21 cellular contexts compared by ENCODE assay signal in genomic region chr20:57153238-57153905, GRCh38.
DNase-seq lines count a peak whose midpoint lies in the region; ATAC-seq, FAIRE-seq and TF ChIP-seq lines count a peak whose summit lies in the region.
"Had no signal": no experiment of that assay in that cellular context is flagged by ENCODE, and none has a peak within 500 bp of the region (broad histone marks: within the 10 kb centered on the region; RNA-seq: fewer than 3 reads in every experiment).

No MANE protein-coding gene starts in this region.

- TF ChIP-seq POLR2A in Peyer's patch (IDR thresholded peaks at IDR 0.05), result no peak

- no peaks in the 10 kb centered on the region for H3K9me3 ChIP-seq in OCI-LY1 (ENCODE audit: low read length)
- H3K9me3 ChIP-seq in endodermal cell (ENCODE audit: control insufficient read depth, low read length), result no peaks in the 10 kb centered on the region
- no peaks in the 10 kb centered on the region for H3K9me3 ChIP-seq in Peyer's patch
- H3K9me3 ChIP-seq in kidney (ENCODE audit: control insufficient read depth in 1 of 2, low read length in 2 of 2), result peaks cover 0 to 4% of the 10 kb centered on the region in 2 donors
- H3K9me3 ChIP-seq: BE2C, SJSA1 had no signal

- no peaks in the 10 kb centered on the region for H3K4me1 ChIP-seq in GM23338 (ENCODE audit: insufficient read depth)
- H3K4me1 ChIP-seq in OCI-LY1 (ENCODE audit: insufficient read depth, low read length, severe bottlenecking), result peaks cover 4% of the 10 kb centered on the region
- no peaks in the 10 kb centered on the region for H3K4me1 ChIP-seq in endodermal cell (ENCODE audit: control insufficient read depth, insufficient read depth, low read length)
- H3K4me1 ChIP-seq in Peyer's patch, result no peaks in the 10 kb centered on the region
- no peaks in the 10 kb centered on the region for H3K4me1 ChIP-seq in kidney (ENCODE audit: control insufficient read depth in 1 of 2, insufficient read depth in 1 of 2, low read depth in 1 of 2, low read length in 2 of 2)
- H3K4me1 ChIP-seq: BE2C, Caco-2, SJSA1 had no signal

- intact Hi-C loops in sciatic nerve (cut with DNase I), result no loop called here
- intact Hi-C loops in kidney (cut with DNase I), result no loop called here

- H3K36me3 ChIP-seq in GM23338 (ENCODE audit: insufficient read depth) (no peaks in the 10 kb centered on the region), OCI-LY1 (ENCODE audit: insufficient read depth, low read length) (no peaks in the 10 kb centered on the region), endodermal cell (ENCODE audit: control insufficient read depth, insufficient read depth, low read length) (no peaks in the 10 kb centered on the region), Peyer's patch (no peaks in the 10 kb centered on the region), kidney (ENCODE audit: control insufficient read depth in 1 of 2, insufficient read depth in 2 of 2, low read length in 2 of 2) (no peaks in the 10 kb centered on the region)
- H3K36me3 ChIP-seq: BE2C, SJSA1 had no signal

- H3K27ac ChIP-seq in GM23338 (ENCODE audit: low read depth) (no peak overlapping the region), OCI-LY1 (ENCODE audit: low read depth, low read length, poor library complexity, severe bottlenecking) (no peak overlapping the region), endodermal cell (ENCODE audit: low read depth, low read length) (no peak overlapping the region), Peyer's patch (no peak overlapping the region), kidney (ENCODE audit: low read depth in 2 of 2, low read length in 2 of 2) (no peak overlapping the region)
- H3K27ac ChIP-seq: SJSA1 had no signal

- no peak for ATAC-seq in GM23338
- peak; percentile 28 for ATAC-seq in sciatic nerve
- ATAC-seq: Panc1 had no signal

- H3K9ac ChIP-seq in OCI-LY1 (ENCODE audit: low read length) (no peak overlapping the region), endodermal cell (ENCODE audit: extremely low read depth, low read length, poor library complexity, severe bottlenecking) (no peak overlapping the region), kidney (ENCODE audit: low read length in 2 of 2) (no peak overlapping the region)

- H3K79me2 ChIP-seq in GM23338 (replicated peaks; ENCODE audit: insufficient read depth) (no peaks in the 10 kb centered on the region), OCI-LY1 (ENCODE audit: insufficient read depth, low read length) (no peaks in the 10 kb centered on the region)

- H3K9me2 ChIP-seq in GM23338 (ENCODE audit: insufficient read depth) (no peaks in the 10 kb centered on the region), OCI-LY1 (ENCODE audit: low read depth, low read length) (no peaks in the 10 kb centered on the region)

- WGBS in endodermal cell (ENCODE audit: insufficient coverage in 1 of 2, insufficient read length in 1 of 2), 2 experiments, result 88 to 90% methylated on average over 16 to 18 of the region's 18 CpGs

- H3K4me2 ChIP-seq in GM23338 (no peak overlapping the region), OCI-LY1 (ENCODE audit: low read length) (no peak overlapping the region)

- peak overlapping the region; percentile 14; the same call in 1 of the 2 replicates for H2AFZ ChIP-seq in GM23338
- no peak overlapping the region for H2AFZ ChIP-seq in OCI-LY1 (ENCODE audit: low read length)

- FAIRE-seq in kidney (lab: Jason Lieb, UNC), result no peak

- H3K9me3 Mint-ChIP-seq in GM23338, result no peaks in the 10 kb centered on the region
- no peaks in the 10 kb centered on the region for H3K9me3 Mint-ChIP-seq in endodermal cell
- H3K9me3 Mint-ChIP-seq: CD4-positive, alpha-beta T cell had no signal

- H3F3A ChIP-seq in GM23338 (replicated peaks; ENCODE audit: low read depth) (no peaks in the 10 kb centered on the region), OCI-LY1 (ENCODE audit: insufficient read depth, low read length) (no peaks in the 10 kb centered on the region)

- H3K4me3 Mint-ChIP-seq in GM23338 (no peak overlapping the region), endodermal cell (no peak overlapping the region)
- H3K4me3 Mint-ChIP-seq: CD4-positive, alpha-beta T cell; IgD-negative memory B cell had no signal

- no peaks in the 10 kb centered on the region for H3K36me3 Mint-ChIP-seq in GM23338 (ENCODE audit: low read depth)
- no peaks in the 10 kb centered on the region for H3K36me3 Mint-ChIP-seq in endodermal cell (ENCODE audit: low read depth)

- H3K27me3 Mint-ChIP-seq in GM23338 (ENCODE audit: insufficient read depth, low read depth, poor library complexity) (peaks cover 6% of the 10 kb centered on the region), endodermal cell (ENCODE audit: insufficient read depth) (peaks cover 4% of the 10 kb centered on the region)

- no peak overlapping the region for H3K4me3 ChIP-seq in GM23338
- H3K4me3 ChIP-seq in OCI-LY1 (ENCODE audit: low read depth, low read length, poor library complexity, severe bottlenecking), result no peak overlapping the region
- no peak overlapping the region for H3K4me3 ChIP-seq in endodermal cell (ENCODE audit: low read length)
- H3K4me3 ChIP-seq in Peyer's patch, result no peak overlapping the region
- no peak overlapping the region for H3K4me3 ChIP-seq in kidney (ENCODE audit: low read length in 2 of 2)
- H3K4me3 ChIP-seq: SJSA1 had no signal

- H3K4me1 Mint-ChIP-seq in GM23338, result peaks cover 2% of the 10 kb centered on the region
- peaks cover 20% of the 10 kb centered on the region for H3K4me1 Mint-ChIP-seq in endodermal cell
- H3K4me1 Mint-ChIP-seq: IgD-negative memory B cell had no signal

- no peaks in the 10 kb centered on the region for H3K27me3 ChIP-seq in GM23338 (ENCODE audit: insufficient read depth)
- peaks cover 4% of the 10 kb centered on the region; the same call in 1 of the 2 replicates for H3K27me3 ChIP-seq in OCI-LY1 (ENCODE audit: insufficient read depth, low read length)
- no peaks in the 10 kb centered on the region for H3K27me3 ChIP-seq in endodermal cell (ENCODE audit: control insufficient read depth, insufficient read depth, low read length, poor library complexity, severe bottlenecking)
- no peaks in the 10 kb centered on the region for H3K27me3 ChIP-seq in Peyer's patch
- H3K27me3 ChIP-seq: BE2C had no signal

- no peaks in the 10 kb centered on the region for H4K20me1 ChIP-seq in GM23338 (replicated peaks; ENCODE audit: insufficient read depth)
- H4K20me1 ChIP-seq in OCI-LY1 (ENCODE audit: insufficient read depth, low read length), result no peaks in the 10 kb centered on the region

- DNase-seq in GM23338 (ENCODE audit: low spot score), result peak; percentile 14
- DNase-seq in endodermal cell, result no peak
- DNase-seq in sciatic nerve (ENCODE audit: low spot score), result no peak
- DNase-seq in Peyer's patch, result no peak
- DNase-seq in kidney, result no peak
- DNase-seq in NCI-H1092 treated with DMSO at 0.1 percent for 48 hours (lab: John Stamatoyannopoulos, UW), result no peak
- DNase-seq: BE2C; Caco-2; CD4-positive, alpha-beta T cell; DMS 273 treated with DMSO at 0.1 percent for 48 hours; DMS79 treated with DMSO at 0.1 percent for 48 hours; HCEC 1CT; Kasumi-1; NCI-H1417; NCI-H187; NCI-H446 treated with DMSO at 0.1 percent for 48 hours; NCI-H526 treated with DMSO at 0.1 percent for 48 hours had no signal

- peak in 1 of 2 experiments; percentile 22; a peak in 1 of 4 replicates for TF ChIP-seq CTCF in GM23338 (conservative IDR thresholded peaks at IDR 0.05; ENCODE audit: low read depth in 2 of 2)
- peak; percentile 17; the same call in 1 of the 2 replicates for TF ChIP-seq CTCF in OCI-LY1 (IDR thresholded peaks at IDR 0.05; ENCODE audit: low read length)
- peak; percentile 22 for TF ChIP-seq CTCF in endodermal cell (conservative IDR thresholded peaks at IDR 0.05)
- TF ChIP-seq CTCF in Peyer's patch (IDR thresholded peaks at IDR 0.05), result no peak
- TF ChIP-seq CTCF in kidney (IDR thresholded peaks at IDR 0.05; ENCODE audit: borderline replicate concordance, extremely low read depth, insufficient read depth), result no peak

- H3K27ac Mint-ChIP-seq in GM23338, result no peak overlapping the region
- no peak overlapping the region for H3K27ac Mint-ChIP-seq in endodermal cell
- H3K27ac Mint-ChIP-seq: CD4-positive, alpha-beta T cell; IgD-negative memory B cell had no signal

TF ChIP-seq in GM23338, 12 proteins besides CTCF, POLR2A, EP300 and RAD21:
- TF ChIP-seq NANOG (IDR thresholded peaks at IDR 0.05; ENCODE audit: borderline replicate concordance) (no peak), STAT1 (IDR thresholded peaks at IDR 0.05; ENCODE audit: unreplicated experiment) (no peak), POLR2AphosphoS5 (IDR thresholded peaks at IDR 0.05; ENCODE audit: low read depth) (no peak), EZH2phosphoT487 (IDR thresholded peaks at IDR 0.05; ENCODE audit: unreplicated experiment) (no peak), CREB1 (CRISPR knock-in tag; IDR thresholded peaks at IDR 0.05; ENCODE audit: low read depth) (no peak), ETS1 (IDR thresholded peaks at IDR 0.05) (no peak)

Comparison
In these comparisons a context has a peak if more than half of its experiments do, and no peak if none do; other contexts are left out.
1. CTCF ChIP-seq: peak in OCI-LY1 (single experiment) and endodermal cell (single experiment); none in Peyer's patch (0 of 6) and kidney (single experiment).